In the genomic region with DNA sequence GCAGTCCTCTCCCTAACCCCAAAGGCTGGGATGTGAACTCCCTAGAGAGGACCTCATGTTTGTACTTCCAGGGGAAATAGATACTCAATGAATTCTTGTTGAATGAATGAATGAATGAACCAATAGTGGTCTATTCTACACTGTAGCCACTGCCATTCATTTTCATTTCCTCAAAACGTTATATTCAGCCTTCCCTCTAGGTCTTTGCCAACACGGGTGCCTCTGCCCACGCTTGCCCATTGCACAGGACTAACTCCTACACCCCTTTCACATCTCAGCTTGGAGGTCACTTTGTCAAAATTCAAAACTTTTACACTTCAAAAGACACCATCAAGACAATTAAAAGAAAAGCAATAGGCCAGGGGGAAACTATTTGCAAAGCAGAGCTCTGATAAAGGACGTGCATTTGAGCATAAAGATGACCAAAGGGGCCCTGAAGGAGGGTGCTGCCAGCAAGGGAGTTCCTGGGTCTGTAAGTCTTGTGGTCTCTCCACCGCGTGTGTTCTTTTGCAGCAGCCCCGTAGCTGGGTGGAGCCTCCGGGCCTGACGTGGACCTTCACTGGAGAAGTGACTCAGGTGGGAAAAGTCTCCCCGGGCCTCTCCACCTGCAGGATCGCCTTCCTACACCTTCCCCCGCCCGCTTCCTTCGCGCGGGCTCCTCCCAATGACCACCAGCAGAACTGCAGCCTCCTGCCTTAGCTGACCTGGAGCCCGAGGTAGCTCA, we compare ENCODE assay signal across 9 cellular contexts. TPM values are rescaled to one million over a fixed set of nuclear protein-coding genes. Genes with fewer than 3 reads are reported as not detected.
DNase-seq lines count a peak whose midpoint lies in the region; ATAC-seq, FAIRE-seq and TF ChIP-seq lines count a peak whose summit lies in the region.
"Had no signal": no experiment of that assay in that cellular context is flagged by ENCODE, and none has a peak within 500 bp of the region (broad histone marks: within the 10 kb centered on the region; RNA-seq: fewer than 3 reads in every experiment).

No MANE protein-coding gene starts in this region.

- POLR2A ChIA-PET in AG04450 (lab: Yijun Ruan, JAX): no interaction called here

- no peaks in the 10 kb centered on the region for H3K9me3 ChIP-seq in AG04450 (ENCODE audit: control insufficient read depth, insufficient read depth, low read length)
- no peaks in the 10 kb centered on the region for H3K9me3 ChIP-seq in right lobe of liver

- H3K4me3 ChIP-seq in AG04450 (ENCODE audit: low read depth, low read length) (no peak overlapping the region), astrocyte of the cerebellum (ENCODE audit: low read depth, low read length) (no peak overlapping the region), right lobe of liver (no peak overlapping the region)

- intact Hi-C loops in right lobe of liver (cut with DNase I): no loop called here

- no peaks in the 10 kb centered on the region for H3K4me1 ChIP-seq in right lobe of liver

- WGBS in right lobe of liver (ENCODE audit: insufficient coverage, low coverage, low lambda C conversion rate, missing lambda C conversion rate): 8% methylated on average over 16 of the region's 17 CpGs

- in situ Hi-C loops in astrocyte of the cerebellum (cut with HindIII; ENCODE audit: low sequenced_read_pairs): no loop called here

- peak; percentile 53 for FAIRE-seq in urothelium cell line (lab: Jason Lieb, UNC)
- FAIRE-seq: endometrium had no signal

- no peaks in the 10 kb centered on the region for H3K27me3 ChIP-seq in AG04450 (ENCODE audit: control insufficient read depth, insufficient read depth, low read length)
- no peaks in the 10 kb centered on the region for H3K27me3 ChIP-seq in right lobe of liver

- DNase-seq in AG04450 (ENCODE audit: low read depth, low spot score) (no peak), NCI-H748 (lab: John Stamatoyannopoulos, UW; ENCODE audit: unreplicated experiment) (peak; percentile 80), astrocyte of the cerebellum (ENCODE audit: low read depth) (no peak), right lobe of liver (peak in 1 of 3 donors; percentile 30), urothelium cell line (ENCODE audit: low spot score) (peak; percentile 77)

- CTCF ChIA-PET in AG04450 (lab: Charles Lee): interaction anchor here (0.7 to 1.4 kb wide), 4 partner anchors 24 to 62 kb away, joined by 3 read pairs; no protein-coding TSS in a partner anchor

- ATAC-seq in HG03460 (IDR thresholded peaks at IDR 0.05; ENCODE audit: unreplicated experiment) (peak; percentile 75), right lobe of liver (peak; percentile 46 to 76 (median 62)), GM18873 (IDR thresholded peaks at IDR 0.05; ENCODE audit: low FRiP score, unreplicated experiment) (no peak)

- H3K36me3 ChIP-seq in right lobe of liver: no peaks in the 10 kb centered on the region

- H3K27ac ChIP-seq in AG04450 (ENCODE audit: low read depth, low read length) (no peak overlapping the region), right lobe of liver (no peak overlapping the region)

- TF ChIP-seq POLR2A in right lobe of liver (IDR thresholded peaks at IDR 0.05): no peak

- TF ChIP-seq CTCF in AG04450 (IDR thresholded peaks at IDR 0.05; ENCODE audit: low read depth, low read length): peak; percentile 57
- peak; percentile 90 for TF ChIP-seq CTCF in GM12872 (IDR thresholded peaks at IDR 0.05; ENCODE audit: insufficient read depth, low read depth, low read length)
- peak; percentile 85 for TF ChIP-seq CTCF in astrocyte of the cerebellum (IDR thresholded peaks at IDR 0.05; ENCODE audit: low read depth, low read length, missing control alignments)
- peak in 3 of 4 donors; percentile 28 to 48 (median 45) for TF ChIP-seq CTCF in right lobe of liver (IDR thresholded peaks at IDR 0.05)

RNA-seq across cellular contexts. Expression of a gene that starts 31.5 kb away (rescaled TPM):
- not detected in 2 replicates for polyA plus RNA-seq in AG04450 (2011; rRNA removed)
- polyA minus RNA-seq in AG04450 (2011; rRNA and poly(A)+ RNA removed): not detected in 2 replicates
- under 1 TPM in 4 of 6 experiments, not detected in 2; 0.07 to 0.82 (median 0.15) TPM for total RNA-seq in right lobe of liver

RNA-seq across cellular contexts. Expression of a gene that starts 57.9 kb away (rescaled TPM):
- polyA plus RNA-seq in AG04450 (2011; rRNA removed): not detected in 2 replicates
- not detected in 2 replicates for polyA minus RNA-seq in AG04450 (2011; rRNA and poly(A)+ RNA removed)
- total RNA-seq in right lobe of liver: not detected

Comparison
In these comparisons a context has a peak if more than half of its experiments do, and no peak if none do; other contexts are left out.
1. DNase-seq: peak in NCI-H748 (single experiment) and urothelium cell line (single experiment); none in AG04450 (single experiment) and astrocyte of the cerebellum (single experiment).
2. Peak in every context shown above with its lines, with median percentiles within 50 percentile points of each other: CTCF ChIP-seq.